ENCODE assay signal across 34 cellular contexts in the genomic region with DNA sequence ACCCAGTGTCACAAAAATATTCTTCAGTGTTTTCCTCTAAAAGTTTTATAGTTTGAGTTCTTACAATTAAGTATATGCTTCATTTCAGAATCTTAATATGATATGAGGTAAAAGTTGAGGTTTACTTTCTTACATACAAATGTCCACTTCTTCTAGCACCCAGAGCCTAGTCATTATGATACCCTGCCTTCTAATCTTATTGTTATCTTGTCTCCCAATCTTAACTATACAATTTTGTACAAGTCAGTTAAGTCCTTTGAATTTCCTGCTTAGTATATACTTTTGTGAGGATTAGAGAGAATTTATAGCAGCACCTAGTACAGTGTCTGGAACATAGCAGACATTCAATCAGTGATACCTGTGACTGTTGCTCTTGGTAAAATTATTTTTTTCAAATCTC. TPM values are rescaled to one million over a fixed set of nuclear protein-coding genes. Genes with fewer than 3 reads are reported as not detected.
"Had no signal": no experiment of that assay in that cellular context is flagged by ENCODE, and none has a peak within 500 bp of the region (broad histone marks: within the 10 kb centered on the region; RNA-seq: fewer than 3 reads in every experiment).

No MANE protein-coding gene starts in this region.

- FAIRE-seq: astrocyte, colon, TTC549 had no signal

- DNase-seq: activated B cell treated with CpG ODN at 0.5 μM for 24 hours; activated CD4-positive, alpha-beta memory T cell treated with anti-CD3 and anti-CD28 coated beads for 36 hours; activated CD4-positive, alpha-beta T cell treated with anti-CD3 and anti-CD28 coated beads for 4 hours; activated CD4-positive, alpha-beta T cell treated with anti-CD3 and anti-CD28 coated beads, Interleukin-2, amount 10 ng/mL, durations not matched to agents 24 days and 14 days; activated CD4-positive, alpha-beta T cell treated with anti-CD3 and anti-CD28 coated beads, Interleukin-2, amount 50 U/mL, for 1 hour; activated CD4-positive, alpha-beta T cell treated with anti-CD3 and anti-CD28 coated beads, Interleukin-2, amount 50 U/mL, for 4 hours; activated CD4-positive, CD25-positive, alpha-beta regulatory T cell treated with anti-CD3 and anti-CD28 coated beads, Interleukin-2, amount 50 U/mL, for 72 hours; activated CD8-positive, alpha-beta T cell treated with anti-CD3 and anti-CD28 coated beads for 36 hours; activated effector memory CD4-positive, alpha-beta T cell treated with anti-CD3 and anti-CD28 coated beads, Interleukin-2, amount 50 U/mL, for 16 hours; activated gamma-delta T cell treated with Interleukin-2 at 50 U/mL for 16 hours; activated naive CD4-positive, alpha-beta T cell; activated naive CD4-positive, alpha-beta T cell treated with anti-CD3 and anti-CD28 coated beads for 36 hours; activated naive CD4-positive, alpha-beta T cell treated with anti-CD3 and anti-CD28 coated beads, Interleukin-2, amount 50 U/mL, for 16 hours; activated naive CD8-positive, alpha-beta T cell treated with anti-CD3 and anti-CD28 coated beads for 36 hours; activated T-cell treated with anti-CD3 and anti-CD28 coated beads for 4 hours; activated T-cell treated with anti-CD3 and anti-CD28 coated beads, Interleukin-2, amount 50 U/mL, for 24 hours; activated T-cell treated with anti-CD3 and anti-CD28 coated beads, Interleukin-2, amount 50 U/mL, for 48 hours; adrenal gland; amniotic stem cell; aorta; body of pancreas; brain microvascular endothelial cell; central memory CD4-positive, alpha-beta T cell; T-helper 9 cell had no signal

- H3K4me1 Mint-ChIP-seq: activated B cell treated with CpG ODN at 0.5 μM for 24 hours had no signal

- H3K27ac Mint-ChIP-seq: activated B cell treated with CpG ODN at 0.5 μM for 24 hours; activated CD4-positive, alpha-beta memory T cell treated with anti-CD3 and anti-CD28 coated beads for 36 hours; activated CD4-positive, alpha-beta T cell treated with anti-CD3 and anti-CD28 coated beads, Interleukin-2, amount 10 ng/mL, durations not matched to agents 24 days and 14 days; activated CD8-positive, alpha-beta T cell treated with anti-CD3 and anti-CD28 coated beads for 36 hours; activated naive CD4-positive, alpha-beta T cell treated with anti-CD3 and anti-CD28 coated beads for 36 hours; activated naive CD4-positive, alpha-beta T cell treated with anti-CD3 and anti-CD28 coated beads, Interleukin-2, amount 50 U/mL, for 72 hours; activated naive CD8-positive, alpha-beta T cell treated with anti-CD3 and anti-CD28 coated beads for 36 hours; activated T-cell treated with anti-CD3 and anti-CD28 coated beads, Interleukin-2, amount 50 U/mL, for 24 hours; T-helper 1 cell treated with Interleukin-12 subunit alpha and Interleukin-12 subunit beta and Interleukin-4 antibody, amounts not matched to agents 30 μg/mL and 1 μg/mL, for 36 hours; T-helper 2 cell treated with Interferon-gamma antibody and Interleukin-4, amounts not matched to agents 5 μg/mL and 100 μg/mL, for 36 hours had no signal

- H3K4me3 Mint-ChIP-seq: activated B cell treated with CpG ODN at 0.5 μM for 24 hours; activated CD4-positive, alpha-beta memory T cell treated with anti-CD3 and anti-CD28 coated beads for 36 hours; activated CD4-positive, alpha-beta T cell treated with anti-CD3 and anti-CD28 coated beads, Interleukin-2, amount 10 ng/mL, durations not matched to agents 24 days and 14 days; activated CD8-positive, alpha-beta T cell treated with anti-CD3 and anti-CD28 coated beads for 36 hours; activated naive CD4-positive, alpha-beta T cell treated with anti-CD3 and anti-CD28 coated beads for 36 hours; activated naive CD8-positive, alpha-beta T cell treated with anti-CD3 and anti-CD28 coated beads for 36 hours; activated T-cell treated with anti-CD3 and anti-CD28 coated beads, Interleukin-2, amount 50 U/mL, for 24 hours; activated T-helper 1 cell treated with anti-CD3 and anti-CD28 coated beads, Interleukin-12 subunit alpha, Interleukin-12 subunit beta, Interleukin-2, Interleukin-4 antibody, amounts not matched to agents 30 ng/mL and 10 ng/mL and 1 ng/mL, durations not matched to agents 14 hours and 24 hours and 36 hours; T-helper 1 cell treated with Interleukin-12 subunit alpha and Interleukin-12 subunit beta and Interleukin-4 antibody, amounts not matched to agents 30 μg/mL and 1 μg/mL, for 36 hours; T-helper 2 cell treated with Interferon-gamma antibody and Interleukin-4, amounts not matched to agents 5 μg/mL and 100 μg/mL, for 36 hours had no signal

- H3K9me3 Mint-ChIP-seq: activated B cell treated with CpG ODN at 0.5 μM for 24 hours; activated CD4-positive, alpha-beta memory T cell treated with anti-CD3 and anti-CD28 coated beads for 36 hours; activated CD8-positive, alpha-beta T cell treated with anti-CD3 and anti-CD28 coated beads for 36 hours; activated naive CD4-positive, alpha-beta T cell treated with anti-CD3 and anti-CD28 coated beads for 36 hours; activated naive CD4-positive, alpha-beta T cell treated with anti-CD3 and anti-CD28 coated beads, Interleukin-2, amount 50 U/mL, for 72 hours; activated naive CD8-positive, alpha-beta T cell treated with anti-CD3 and anti-CD28 coated beads for 36 hours; activated T-helper 1 cell treated with anti-CD3 and anti-CD28 coated beads, Interleukin-12 subunit alpha, Interleukin-12 subunit beta, Interleukin-2, Interleukin-4 antibody, amounts not matched to agents 30 ng/mL and 10 ng/mL and 1 ng/mL, durations not matched to agents 14 hours and 24 hours and 36 hours; T-helper 1 cell treated with Interleukin-12 subunit alpha and Interleukin-12 subunit beta and Interleukin-4 antibody, amounts not matched to agents 30 μg/mL and 1 μg/mL, for 36 hours; T-helper 2 cell treated with Interferon-gamma antibody and Interleukin-4, amounts not matched to agents 5 μg/mL and 100 μg/mL, for 36 hours had no signal

- H3K27me3 Mint-ChIP-seq: activated B cell treated with CpG ODN at 0.5 μM for 24 hours; activated CD4-positive, alpha-beta memory T cell treated with anti-CD3 and anti-CD28 coated beads for 36 hours; activated CD4-positive, alpha-beta T cell treated with anti-CD3 and anti-CD28 coated beads, Interleukin-2, amount 10 ng/mL, durations not matched to agents 24 days and 14 days; activated CD8-positive, alpha-beta T cell treated with anti-CD3 and anti-CD28 coated beads for 36 hours; activated naive CD8-positive, alpha-beta T cell treated with anti-CD3 and anti-CD28 coated beads for 36 hours; activated T-cell treated with anti-CD3 and anti-CD28 coated beads, Interleukin-2, amount 50 U/mL, for 24 hours had no signal

- ATAC-seq: activated CD8-positive, alpha-beta T cell treated with anti-CD3 and anti-CD28 coated beads for 36 hours; activated naive CD4-positive, alpha-beta T cell treated with anti-CD3 and anti-CD28 coated beads, Interleukin-2, amount 50 U/mL, for 72 hours; body of pancreas had no signal

RNA-seq across cellular contexts. Expression of a gene that starts 42.7 kb away (rescaled TPM):
- total RNA-seq: activated B cell treated with CpG ODN at 0.5 μM for 24 hours; activated naive CD4-positive, alpha-beta T cell treated with anti-CD3 and anti-CD28 coated beads for 36 hours; activated naive CD4-positive, alpha-beta T cell treated with anti-CD3 and anti-CD28 coated beads, Interleukin-2, amount 50 U/mL, for 72 hours; activated naive CD8-positive, alpha-beta T cell treated with anti-CD3 and anti-CD28 coated beads for 36 hours; adrenal gland; aorta; astrocyte; body of pancreas; breast epithelium; cardiac septum; cerebellum had no signal
- polyA plus RNA-seq: adrenal gland, aorta had no signal
